Comparison of ENCODE assay signal across 1 cellular context in the genomic region with DNA sequence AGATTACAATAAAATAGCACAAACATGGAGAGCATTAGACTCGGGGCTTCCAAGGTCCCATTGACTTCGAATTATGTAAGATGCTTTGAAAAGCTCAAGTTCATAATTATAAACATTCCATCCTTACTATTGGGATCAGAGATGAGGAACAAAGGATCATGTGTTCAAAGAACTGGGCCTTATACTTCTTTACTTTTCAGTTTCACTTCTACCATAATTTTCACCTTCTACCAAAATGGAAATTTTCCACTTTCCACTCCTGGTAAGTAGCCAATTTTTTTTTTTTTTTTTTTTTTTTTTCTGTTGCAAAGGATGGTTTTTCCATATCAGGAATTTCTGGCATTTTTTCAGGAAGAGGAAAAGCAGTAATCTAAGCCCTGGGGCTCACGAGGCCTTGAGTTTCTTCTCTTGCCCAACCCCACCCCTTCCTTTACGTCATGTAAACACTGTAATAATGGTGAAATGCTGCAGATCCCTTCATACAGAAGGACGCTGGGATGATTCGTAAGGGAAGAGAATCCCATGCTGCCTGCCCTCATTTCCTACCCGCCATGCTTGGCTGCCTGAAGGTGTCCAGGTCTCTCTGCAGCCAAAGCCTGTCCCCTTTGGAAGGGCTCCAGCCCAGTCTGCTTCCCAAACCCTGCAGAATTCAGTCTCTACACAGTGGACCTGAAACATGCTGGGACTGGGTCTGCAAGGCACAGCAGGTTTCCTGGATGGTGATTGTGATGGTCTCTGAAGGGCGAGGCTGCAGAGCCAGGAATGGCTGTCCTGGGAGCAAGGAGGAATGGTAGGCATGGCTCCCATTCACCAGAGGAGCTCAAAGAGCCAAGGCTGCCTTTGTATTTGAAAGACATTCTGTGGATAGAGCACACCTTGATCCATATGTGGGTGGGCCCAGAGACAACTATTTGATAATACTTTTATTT.
TF ChIP-seq lines count a peak whose summit lies in the region.

No MANE protein-coding gene starts in this region.

TF ChIP-seq in H1, 55 proteins besides CTCF, POLR2A, EP300 and RAD21:
- TF ChIP-seq CHD1 (IDR thresholded peaks at IDR 0.05; ENCODE audit: low read depth, low read length) (no peak), GABPA (IDR thresholded peaks at IDR 0.05; ENCODE audit: borderline replicate concordance, insufficient read depth, low read length) (no peak), RFX5 (IDR thresholded peaks at IDR 0.05; ENCODE audit: borderline replicate concordance, low read depth, low read length) (no peak), YY1 (IDR thresholded peaks at IDR 0.05; ENCODE audit: low read depth, low read length) (0 out of 2 replicates have a peak, but pooled peaks have one; percentile 21), HDAC6 (IDR thresholded peaks at IDR 0.05; ENCODE audit: low read depth, low read length) (no peak), POLR2AphosphoS5 (IDR thresholded peaks at IDR 0.05; ENCODE audit: low read depth, low read length) (no peak)
